1 cellular context compared by ENCODE assay signal in genomic region chr7:134646425-134647305, GRCh38.
TF ChIP-seq lines count a peak whose summit lies in the region.

Gene BPGM, plus strand, starts transcription at chr7:134646853. Its CDS starts 14,655 bp downstream, at chr7:134661508.

TF ChIP-seq in HepG2, 621 proteins besides CTCF, POLR2A, EP300 and RAD21 (continued from another document and continues in another):
- peak; percentile 40; the same call in 1 of the 2 replicates for TF ChIP-seq GMEB1 (CRISPR knock-in tag; IDR thresholded peaks at IDR 0.05; ENCODE audit: borderline replicate concordance)
- peak; percentile 87 for TF ChIP-seq ATF1 (CRISPR knock-in tag; IDR thresholded peaks at IDR 0.05)
- peak; percentile 77 for TF ChIP-seq IRF2 (CRISPR knock-in tag; IDR thresholded peaks at IDR 0.05)
- TF ChIP-seq RBM39 (IDR thresholded peaks at IDR 0.05; ENCODE audit: low read depth, low read length, poor library complexity, severe bottlenecking) = peak; percentile 61
- no peak for TF ChIP-seq TERF1 (CRISPR knock-in tag; IDR thresholded peaks at IDR 0.05)
- TF ChIP-seq ZNF121 (CRISPR knock-in tag; IDR thresholded peaks at IDR 0.05) = no peak
- TF ChIP-seq HMG20B (CRISPR knock-in tag; conservative IDR thresholded peaks at IDR 0.05) = no peak
- no peak for TF ChIP-seq SMARCE1 (IDR thresholded peaks at IDR 0.05; ENCODE audit: borderline replicate concordance)
- TF ChIP-seq SMYD3 (CRISPR knock-in tag; IDR thresholded peaks at IDR 0.05) = no peak
- no peak for TF ChIP-seq MBD4 (IDR thresholded peaks at IDR 0.05; ENCODE audit: borderline replicate concordance, low read length)
- TF ChIP-seq ZNF362 (CRISPR knock-in tag; IDR thresholded peaks at IDR 0.05; ENCODE audit: borderline replicate concordance) = no peak
- TF ChIP-seq SIX4 (CRISPR knock-in tag; IDR thresholded peaks at IDR 0.05) = 0 out of 2 replicates have a peak, but pooled peaks have one; percentile 25
- no peak for TF ChIP-seq ZNF672 (CRISPR knock-in tag; IDR thresholded peaks at IDR 0.05)
- no peak for TF ChIP-seq TEF (CRISPR knock-in tag; IDR thresholded peaks at IDR 0.05)
- no peak; the same call in 1 of the 2 replicates for TF ChIP-seq HBP1 (CRISPR knock-in tag; IDR thresholded peaks at IDR 0.05; ENCODE audit: low read depth)
- TF ChIP-seq GLI4 (CRISPR knock-in tag; IDR thresholded peaks at IDR 0.05; ENCODE audit: borderline replicate concordance) = no peak
- no peak for TF ChIP-seq ZNF138 (CRISPR knock-in tag; IDR thresholded peaks at IDR 0.05; ENCODE audit: low read depth)
- no peak for TF ChIP-seq PRMT3 (CRISPR knock-in tag; IDR thresholded peaks at IDR 0.05; ENCODE audit: borderline replicate concordance, low read depth)
- TF ChIP-seq LCORL (IDR thresholded peaks at IDR 0.05) = no peak
- no peak for TF ChIP-seq LCORL (CRISPR knock-in tag; IDR thresholded peaks at IDR 0.05)
- TF ChIP-seq BCL6 (CRISPR knock-in tag; IDR thresholded peaks at IDR 0.05) = peak; percentile 47; the same call in 1 of the 2 replicates
- no peak for TF ChIP-seq TEAD2 (CRISPR knock-in tag; IDR thresholded peaks at IDR 0.05)
- no peak for TF ChIP-seq ZNF782 (CRISPR knock-in tag; IDR thresholded peaks at IDR 0.05; ENCODE audit: borderline replicate concordance)
- peak; percentile 80 for TF ChIP-seq GABPA (IDR thresholded peaks at IDR 0.05; ENCODE audit: low read depth, low read length)
- TF ChIP-seq GABPA (CRISPR knock-in tag; IDR thresholded peaks at IDR 0.05; ENCODE audit: low read depth) = peak; percentile 98
- peak; percentile 90 for TF ChIP-seq THAP11 (CRISPR knock-in tag; IDR thresholded peaks at IDR 0.05)
- no peak for TF ChIP-seq EED (CRISPR knock-in tag; IDR thresholded peaks at IDR 0.05)
- TF ChIP-seq ZNF709 (CRISPR knock-in tag; IDR thresholded peaks at IDR 0.05) = no peak
- no peak for TF ChIP-seq ZNF512B (CRISPR knock-in tag; IDR thresholded peaks at IDR 0.05; ENCODE audit: borderline replicate concordance)
- no peak for TF ChIP-seq TGIF2 (CRISPR knock-in tag; IDR thresholded peaks at IDR 0.05)
- peak; percentile 48; the same call in 1 of the 2 replicates for TF ChIP-seq TFDP1 (CRISPR knock-in tag; IDR thresholded peaks at IDR 0.05; ENCODE audit: borderline replicate concordance)
- 0 out of 2 replicates have a peak, but pooled peaks have one; percentile 24 for TF ChIP-seq ZSCAN9 (CRISPR knock-in tag; IDR thresholded peaks at IDR 0.05; ENCODE audit: borderline replicate concordance)
- TF ChIP-seq FOSL2 (CRISPR knock-in tag; IDR thresholded peaks at IDR 0.05) = no peak
- peak; percentile 66; the same call in 1 of the 2 replicates for TF ChIP-seq HOXA3 (CRISPR knock-in tag; IDR thresholded peaks at IDR 0.05)
- peak; percentile 67; the same call in 1 of the 2 replicates for TF ChIP-seq ZZZ3 (CRISPR knock-in tag; IDR thresholded peaks at IDR 0.05; ENCODE audit: borderline replicate concordance)
- no peak for TF ChIP-seq DDIT3 (CRISPR knock-in tag; IDR thresholded peaks at IDR 0.05)
- no peak for TF ChIP-seq KLF12 (CRISPR knock-in tag; IDR thresholded peaks at IDR 0.05; ENCODE audit: borderline replicate concordance)
- no peak for TF ChIP-seq RARA (CRISPR knock-in tag; IDR thresholded peaks at IDR 0.05)
- no peak for TF ChIP-seq ZFP1 (CRISPR knock-in tag; IDR thresholded peaks at IDR 0.05)
- peak; percentile 72 for TF ChIP-seq NR2C2 (CRISPR knock-in tag; IDR thresholded peaks at IDR 0.05; ENCODE audit: borderline replicate concordance)
- TF ChIP-seq YEATS4 (CRISPR knock-in tag; IDR thresholded peaks at IDR 0.05; ENCODE audit: borderline replicate concordance) = no peak; the same call in 1 of the 2 replicates
- TF ChIP-seq ZNF484 (CRISPR knock-in tag; IDR thresholded peaks at IDR 0.05; ENCODE audit: borderline replicate concordance, low read depth) = no peak
- TF ChIP-seq ZNF441 (CRISPR knock-in tag; IDR thresholded peaks at IDR 0.05; ENCODE audit: borderline replicate concordance) = 0 out of 2 replicates have a peak, but pooled peaks have one; percentile 25
- TF ChIP-seq HCFC1 (IDR thresholded peaks at IDR 0.05; ENCODE audit: low read depth, low read length) = no peak; the same call in 1 of the 2 replicates
- TF ChIP-seq SRY (CRISPR knock-in tag; IDR thresholded peaks at IDR 0.05) = peak; percentile 49; the same call in 1 of the 2 replicates
- no peak for TF ChIP-seq PPARG (CRISPR knock-in tag; conservative IDR thresholded peaks at IDR 0.05)
- no peak for TF ChIP-seq ZNF333 (CRISPR knock-in tag; IDR thresholded peaks at IDR 0.05; ENCODE audit: borderline replicate concordance)
- TF ChIP-seq SRSF1 (optimal IDR thresholded peaks at IDR 0.05; ENCODE audit: low read depth, low read length) = peak; percentile 53
- TF ChIP-seq SRSF9 (IDR thresholded peaks at IDR 0.05; ENCODE audit: borderline replicate concordance, insufficient read depth, low read depth, low read length, poor library complexity, severe bottlenecking) = no peak
- no peak for TF ChIP-seq RFX3 (CRISPR knock-in tag; IDR thresholded peaks at IDR 0.05)
- no peak for TF ChIP-seq POGK (CRISPR knock-in tag; conservative IDR thresholded peaks at IDR 0.05)
- TF ChIP-seq ZNF644 (CRISPR knock-in tag; IDR thresholded peaks at IDR 0.05; ENCODE audit: low read depth) = no peak
- peak; percentile 56; the same call in 1 of the 2 replicates for TF ChIP-seq NRL (CRISPR knock-in tag; IDR thresholded peaks at IDR 0.05; ENCODE audit: borderline replicate concordance)
- TF ChIP-seq IKZF4 (CRISPR knock-in tag; IDR thresholded peaks at IDR 0.05; ENCODE audit: borderline replicate concordance, low read depth, not compliant biosample characterization) = no peak
- TF ChIP-seq ZBTB46 (CRISPR knock-in tag; IDR thresholded peaks at IDR 0.05; ENCODE audit: borderline replicate concordance) = no peak
- no peak for TF ChIP-seq ZNF546 (CRISPR knock-in tag; conservative IDR thresholded peaks at IDR 0.05)
- no peak for TF ChIP-seq ZBTB3 (CRISPR knock-in tag; IDR thresholded peaks at IDR 0.05; ENCODE audit: borderline replicate concordance, low read depth)
- no peak for TF ChIP-seq ZNF20 (CRISPR knock-in tag; IDR thresholded peaks at IDR 0.05)
- TF ChIP-seq MED13 (CRISPR knock-in tag; IDR thresholded peaks at IDR 0.05) = no peak
- no peak for TF ChIP-seq PAF1 (CRISPR knock-in tag; IDR thresholded peaks at IDR 0.05)
- TF ChIP-seq ZFX (CRISPR knock-in tag; IDR thresholded peaks at IDR 0.05; ENCODE audit: low read depth) = peak; percentile 97
